ENCODE assay signal across 2 cellular contexts in genomic region chr5:15476977-15477376, GRCh38.
TF ChIP-seq lines count a peak whose summit lies in the region.

No MANE protein-coding gene starts in this region.

TF ChIP-seq in HepG2, 621 proteins besides CTCF, POLR2A, EP300 and RAD21:
- TF ChIP-seq KDM3A (CRISPR knock-in tag; IDR thresholded peaks at IDR 0.05; ENCODE audit: low read depth): no peak
- TF ChIP-seq SP140L (CRISPR knock-in tag; IDR thresholded peaks at IDR 0.05; ENCODE audit: borderline replicate concordance): no peak
- peak in 1 of 2 experiments; percentile 66; a peak in 3 of 4 replicates for TF ChIP-seq MAFK (conservative IDR thresholded peaks at IDR 0.05 in 1 of 2, IDR thresholded peaks at IDR 0.05 in 1 of 2; ENCODE audit: low read length in 2 of 2)
- TF ChIP-seq MAFF (IDR thresholded peaks at IDR 0.05; ENCODE audit: low read depth, low read length): peak; percentile 48

TF ChIP-seq in IMR-90, 13 proteins besides CTCF, POLR2A, EP300 and RAD21:
- no peak for TF ChIP-seq MXI1 (IDR thresholded peaks at IDR 0.05; ENCODE audit: borderline replicate concordance, low read depth, low read length)
- peak; percentile 51; the same call in 1 of the 2 replicates for TF ChIP-seq MAFK (IDR thresholded peaks at IDR 0.05; ENCODE audit: low read depth, low read length)
- TF ChIP-seq FOS (IDR thresholded peaks at IDR 0.05; ENCODE audit: low read depth, low read length): no peak
- no peak for TF ChIP-seq CEBPB (IDR thresholded peaks at IDR 0.05; ENCODE audit: low read depth, low read length)
- no peak for TF ChIP-seq USF2 (IDR thresholded peaks at IDR 0.05; ENCODE audit: low read depth, low read length)
- no peak for TF ChIP-seq BHLHE40 (IDR thresholded peaks at IDR 0.05; ENCODE audit: low read depth, low read length)
- no peak for TF ChIP-seq CHD1 (IDR thresholded peaks at IDR 0.05; ENCODE audit: low read depth, low read length)
- TF ChIP-seq ELK1 (IDR thresholded peaks at IDR 0.05; ENCODE audit: borderline replicate concordance, low read depth, low read length): no peak
- no peak for TF ChIP-seq MAZ (IDR thresholded peaks at IDR 0.05; ENCODE audit: borderline replicate concordance, low read depth, low read length)
